Comparison of ENCODE assay signal across 8 cellular contexts in the genomic region with DNA sequence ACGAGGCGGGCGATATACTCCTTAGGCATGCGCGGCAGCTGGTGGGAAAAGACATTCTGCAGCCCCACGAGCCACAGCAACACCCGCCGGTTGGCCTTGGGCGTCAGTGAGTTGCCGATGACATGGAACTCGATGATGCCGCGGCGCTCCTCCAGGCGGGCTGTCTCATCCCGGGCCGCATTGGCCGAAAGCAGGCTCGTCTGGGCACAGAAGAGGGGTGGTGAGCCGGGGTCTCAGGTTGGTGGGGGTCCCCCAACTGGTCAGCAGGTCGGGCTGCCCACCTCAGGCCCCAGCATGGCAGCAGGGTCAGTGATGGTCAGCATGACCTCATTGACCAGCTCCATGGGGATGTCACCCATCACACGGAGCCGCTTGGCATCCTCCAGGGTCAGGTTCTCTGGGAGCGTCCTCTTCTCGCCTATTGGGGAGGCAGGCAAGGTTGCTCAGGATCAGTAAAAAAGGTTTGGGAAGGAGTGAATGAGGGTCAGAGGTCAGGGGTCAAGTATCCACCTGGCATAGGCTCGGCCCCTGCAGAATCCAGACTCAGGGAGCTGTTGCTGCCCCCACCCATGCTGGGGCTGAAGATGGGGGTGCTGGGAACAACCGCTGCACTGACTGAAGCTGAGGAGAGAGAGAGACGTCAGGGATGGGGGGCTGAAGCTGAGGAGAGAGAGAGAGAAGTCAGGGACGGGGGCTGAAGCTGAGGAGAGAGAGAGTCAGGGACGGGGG.
DNase-seq lines count a peak whose midpoint lies in the region; ATAC-seq and TF ChIP-seq lines count a peak whose summit lies in the region.
"Had no signal": no experiment of that assay in that cellular context is flagged by ENCODE, and none has a peak within 500 bp of the region (broad histone marks: within the 10 kb centered on the region; RNA-seq: fewer than 3 reads in every experiment).

No MANE protein-coding gene starts in this region.

- CTCF ChIA-PET in activated naive CD4-positive, alpha-beta T cell treated with anti-CD3 and anti-CD28 coated beads, Interleukin-2, amount 10 ng/mL, durations not matched to agents 7 days and 5 days (lab: Charles Lee), result interaction anchor here (0.7 to 13.0 kb wide), 12 partner anchors 9 to 289 kb away, joined by 3 to 222 read pairs (median 4); a partner anchor contains a TSS
- CTCF ChIA-PET in RWPE1 (lab: Yijun Ruan, JAX), result interaction anchor here (0.5 to 2.3 kb wide), 7 partner anchors 10 to 188 kb away, joined by 3 to 19 read pairs (median 3); no protein-coding TSS in a partner anchor

- H3K27ac Mint-ChIP-seq in activated naive CD4-positive, alpha-beta T cell treated with anti-CD3 and anti-CD28 coated beads, Interleukin-2, amount 50 U/mL, for 24 hours, result peak overlapping the region; percentile 59
- H3K27ac Mint-ChIP-seq in activated naive CD4-positive, alpha-beta T cell treated with anti-CD3 and anti-CD28 coated beads, Interleukin-2, amount 10 ng/mL, durations not matched to agents 7 days and 5 days, result no peak overlapping the region
- H3K27ac Mint-ChIP-seq in memory B cell, result peak overlapping the region; percentile 70
- peak overlapping the region; percentile 43 for H3K27ac Mint-ChIP-seq in stimulated activated naive B cell treated with anti-CD40 and anti-IgM and Interleukin-4, amounts not matched to agents 10 μg/mL and 1 μg/mL and 100 μg/mL, for 72 hours

- no peaks in the 10 kb centered on the region for H3K27me3 Mint-ChIP-seq in activated naive CD4-positive, alpha-beta T cell treated with anti-CD3 and anti-CD28 coated beads, Interleukin-2, amount 50 U/mL, for 24 hours
- H3K27me3 Mint-ChIP-seq in activated naive CD4-positive, alpha-beta T cell treated with anti-CD3 and anti-CD28 coated beads, Interleukin-2, amount 10 ng/mL, durations not matched to agents 7 days and 5 days, result no peaks in the 10 kb centered on the region
- no peaks in the 10 kb centered on the region for H3K27me3 Mint-ChIP-seq in memory B cell
- no peaks in the 10 kb centered on the region for H3K27me3 Mint-ChIP-seq in stimulated activated naive B cell treated with anti-CD40 and anti-IgM and Interleukin-4, amounts not matched to agents 10 μg/mL and 1 μg/mL and 100 μg/mL, for 72 hours
- H3K27me3 Mint-ChIP-seq: CD8-positive, alpha-beta memory T cell had no signal

- POLR2A ChIA-PET in RWPE1 (lab: Yijun Ruan, JAX; ENCODE audit: low non-redundant PET), result no interaction called here

- ATAC-seq in memory B cell (ENCODE audit: low read depth) (no peak), HG02970 (IDR thresholded peaks at IDR 0.05; ENCODE audit: low FRiP score, unreplicated experiment) (no peak)
- no peak for ATAC-seq in stimulated activated naive B cell treated with anti-CD40 and anti-IgM and Interleukin-4, amounts not matched to agents 10 μg/mL and 1 μg/mL and 100 μg/mL, for 72 hours (replicated peaks)

- DNase-seq in activated naive CD4-positive, alpha-beta T cell treated with anti-CD3 and anti-CD28 coated beads, Interleukin-2, amount 10 ng/mL, durations not matched to agents 7 days and 5 days, result no peak
- no peak for DNase-seq in RWPE1 (ENCODE audit: low spot score)
- DNase-seq in memory B cell (ENCODE audit: low spot score in 2 of 2), result no peak
- DNase-seq in stimulated activated naive B cell treated with anti-CD40 and anti-IgM and Interleukin-4, amounts not matched to agents 10 μg/mL and 1 μg/mL and 100 μg/mL, for 72 hours, result no peak
- DNase-seq in DMS153 (lab: John Stamatoyannopoulos, UW), result no peak

- no peaks in the 10 kb centered on the region for H3K9me3 Mint-ChIP-seq in activated naive CD4-positive, alpha-beta T cell treated with anti-CD3 and anti-CD28 coated beads, Interleukin-2, amount 50 U/mL, for 24 hours
- H3K9me3 Mint-ChIP-seq in activated naive CD4-positive, alpha-beta T cell treated with anti-CD3 and anti-CD28 coated beads, Interleukin-2, amount 10 ng/mL, durations not matched to agents 7 days and 5 days, result no peaks in the 10 kb centered on the region
- H3K9me3 Mint-ChIP-seq in memory B cell, result no peaks in the 10 kb centered on the region
- no peaks in the 10 kb centered on the region for H3K9me3 Mint-ChIP-seq in stimulated activated naive B cell treated with anti-CD40 and anti-IgM and Interleukin-4, amounts not matched to agents 10 μg/mL and 1 μg/mL and 100 μg/mL, for 72 hours
- H3K9me3 Mint-ChIP-seq: CD8-positive, alpha-beta memory T cell had no signal

- H3K36me3 Mint-ChIP-seq in activated naive CD4-positive, alpha-beta T cell treated with anti-CD3 and anti-CD28 coated beads, Interleukin-2, amount 50 U/mL, for 24 hours, result peaks cover 13% of the 10 kb centered on the region
- H3K36me3 Mint-ChIP-seq in activated naive CD4-positive, alpha-beta T cell treated with anti-CD3 and anti-CD28 coated beads, Interleukin-2, amount 10 ng/mL, durations not matched to agents 7 days and 5 days, result peaks cover 24% of the 10 kb centered on the region
- H3K36me3 Mint-ChIP-seq in memory B cell, result peaks cover 8% of the 10 kb centered on the region
- H3K36me3 Mint-ChIP-seq in stimulated activated naive B cell treated with anti-CD40 and anti-IgM and Interleukin-4, amounts not matched to agents 10 μg/mL and 1 μg/mL and 100 μg/mL, for 72 hours, result peaks cover 47 to 67% of the 10 kb centered on the region in 2 donors

- H3K27ac ChIP-seq in RWPE1, result peak overlapping the region; percentile 71

- peaks cover 44% of the 10 kb centered on the region for H3K4me1 Mint-ChIP-seq in activated naive CD4-positive, alpha-beta T cell treated with anti-CD3 and anti-CD28 coated beads, Interleukin-2, amount 50 U/mL, for 24 hours
- peaks cover 56% of the 10 kb centered on the region for H3K4me1 Mint-ChIP-seq in activated naive CD4-positive, alpha-beta T cell treated with anti-CD3 and anti-CD28 coated beads, Interleukin-2, amount 10 ng/mL, durations not matched to agents 7 days and 5 days
- H3K4me1 Mint-ChIP-seq in memory B cell, result peaks cover 32% of the 10 kb centered on the region
- peaks cover 39 to 65% of the 10 kb centered on the region in 2 donors for H3K4me1 Mint-ChIP-seq in stimulated activated naive B cell treated with anti-CD40 and anti-IgM and Interleukin-4, amounts not matched to agents 10 μg/mL and 1 μg/mL and 100 μg/mL, for 72 hours

- TF ChIP-seq CTCF in RWPE1 (conservative IDR thresholded peaks at IDR 0.05; ENCODE audit: low read depth), result no peak

- no peak overlapping the region for H3K4me3 Mint-ChIP-seq in activated naive CD4-positive, alpha-beta T cell treated with anti-CD3 and anti-CD28 coated beads, Interleukin-2, amount 50 U/mL, for 24 hours
- no peak overlapping the region for H3K4me3 Mint-ChIP-seq in activated naive CD4-positive, alpha-beta T cell treated with anti-CD3 and anti-CD28 coated beads, Interleukin-2, amount 10 ng/mL, durations not matched to agents 7 days and 5 days
- H3K4me3 Mint-ChIP-seq in memory B cell, result peak overlapping the region; percentile 17
- H3K4me3 Mint-ChIP-seq in stimulated activated naive B cell treated with anti-CD40 and anti-IgM and Interleukin-4, amounts not matched to agents 10 μg/mL and 1 μg/mL and 100 μg/mL, for 72 hours, result no peak overlapping the region
